Comparison of ENCODE assay signal across 9 cellular contexts in the genomic region with DNA sequence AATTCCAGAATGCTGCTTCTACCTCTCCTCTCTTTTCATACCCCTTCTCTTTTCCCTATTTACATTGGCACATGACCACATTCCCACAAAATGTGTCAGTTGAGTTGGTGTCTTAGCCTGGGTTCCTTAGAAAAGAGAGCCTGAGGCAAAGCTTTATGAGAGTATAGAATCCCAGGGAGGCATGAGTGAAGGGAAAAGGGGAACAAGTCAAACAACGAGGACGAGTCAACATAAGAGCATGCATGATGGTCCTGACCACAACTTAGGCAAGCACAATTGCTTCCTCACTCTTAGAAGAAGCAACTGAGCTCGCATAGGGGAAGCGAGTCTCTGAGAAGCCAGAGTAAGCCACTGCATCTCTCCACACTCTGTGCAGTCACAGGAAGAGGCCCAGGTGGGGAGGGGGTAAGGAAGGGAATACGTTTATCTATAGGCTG. TPM values are rescaled to one million over a fixed set of nuclear protein-coding genes. Genes with fewer than 3 reads are reported as not detected.
A peak's percentile ranks its signal among the peaks of the same experiment; 100 is the strongest.
DNase-seq lines count a peak whose midpoint lies in the region; ATAC-seq, FAIRE-seq and TF ChIP-seq lines count a peak whose summit lies in the region.
"Had no signal": no experiment of that assay in that cellular context is flagged by ENCODE, and none has a peak within 500 bp of the region (broad histone marks: within the 10 kb centered on the region; RNA-seq: fewer than 3 reads in every experiment).

No MANE protein-coding gene starts in this region.

- no peak overlapping the region for H3K4me3 ChIP-seq in right cardiac atrium (ENCODE audit: low read length)

- H3K27ac ChIP-seq in VCaP (peak overlapping the region; percentile 6; the same call in 1 of the 2 replicates), right cardiac atrium (ENCODE audit: low read length) (no peak overlapping the region)

- H3K4me1 ChIP-seq in right cardiac atrium (ENCODE audit: control insufficient read depth, insufficient read depth, low read length): no peaks in the 10 kb centered on the region

- intact Hi-C loops in right cardiac atrium (cut with DNase I): no loop called here

- WGBS in right cardiac atrium: 75% methylated on average over 5 of the region's 5 CpGs

- no peaks in the 10 kb centered on the region for H3K27me3 ChIP-seq in right cardiac atrium (ENCODE audit: control insufficient read depth, insufficient read depth)

- no peak for FAIRE-seq in urothelium cell line (lab: Jason Lieb, UNC)

- no peaks in the 10 kb centered on the region for H3K9me3 ChIP-seq in right cardiac atrium (ENCODE audit: control insufficient read depth, low read length)

- DNase-seq in AG08395 (ENCODE audit: low spot score): peak; percentile 58
- peak; percentile 75 for DNase-seq in HT1080 (ENCODE audit: low read depth)
- DNase-seq in right cardiac atrium: no peak
- DNase-seq in iPS-NIHi7 (ENCODE audit: extremely low spot score): no peak
- DNase-seq in urothelium cell line (ENCODE audit: low spot score): no peak
- no peak for DNase-seq in DMS53 (lab: John Stamatoyannopoulos, UW)
- DNase-seq: NCI-H446 treated with DMSO at 0.1 percent for 48 hours had no signal

- ATAC-seq in right cardiac atrium (peak; percentile 61 to 67), GM18861 (IDR thresholded peaks at IDR 0.05; ENCODE audit: unreplicated experiment) (no peak)

- TF ChIP-seq CTCF in VCaP (conservative IDR thresholded peaks at IDR 0.05): no peak

RNA-seq across cellular contexts. Expression of gene ZNF774, which starts 15.4 kb away (rescaled TPM):
- total RNA-seq in HT1080 (2014; rRNA removed; shearing (Covaris generic)): 0.76 and 0.87 TPM in 2 replicates
- polyA plus RNA-seq in HT1080 (2015; cell fraction: cytosol; rRNA removed): 1.1 and 1.3 TPM in 2 replicates
- polyA plus RNA-seq in HT1080 (2015; cell fraction: nucleus; rRNA removed): 1.5 and 2.5 TPM in 2 replicates
- total RNA-seq in right cardiac atrium: 1 to 10 TPM; 3.1 to 6.4 (median 4.6) TPM
- 2.0 TPM for polyA plus RNA-seq in right cardiac atrium

RNA-seq across cellular contexts. Expression of gene IQGAP1, which starts 51.3 kb away (rescaled TPM):
- total RNA-seq in HT1080 (2014; rRNA removed; shearing (Covaris generic)): 145 and 148 TPM in 2 replicates
- 13.7 and 18.4 TPM in 2 replicates for polyA plus RNA-seq in HT1080 (2015; cell fraction: cytosol; rRNA removed)
- polyA plus RNA-seq in HT1080 (2015; cell fraction: nucleus; rRNA removed): 651 and 738 TPM in 2 replicates
- 10 to 100 TPM; 37.8 to 57.9 (median 53.8) TPM for total RNA-seq in right cardiac atrium
- 30.0 TPM for polyA plus RNA-seq in right cardiac atrium

Comparison
In these comparisons a context has a peak if more than half of its experiments do, and no peak if none do; other contexts are left out.
1. DNase-seq: peak in AG08395 (single experiment) and HT1080 (single experiment); none in right cardiac atrium (0 of 3), iPS-NIHi7 (single experiment), urothelium cell line (single experiment) and DMS53 (single experiment).